In the genomic region with DNA sequence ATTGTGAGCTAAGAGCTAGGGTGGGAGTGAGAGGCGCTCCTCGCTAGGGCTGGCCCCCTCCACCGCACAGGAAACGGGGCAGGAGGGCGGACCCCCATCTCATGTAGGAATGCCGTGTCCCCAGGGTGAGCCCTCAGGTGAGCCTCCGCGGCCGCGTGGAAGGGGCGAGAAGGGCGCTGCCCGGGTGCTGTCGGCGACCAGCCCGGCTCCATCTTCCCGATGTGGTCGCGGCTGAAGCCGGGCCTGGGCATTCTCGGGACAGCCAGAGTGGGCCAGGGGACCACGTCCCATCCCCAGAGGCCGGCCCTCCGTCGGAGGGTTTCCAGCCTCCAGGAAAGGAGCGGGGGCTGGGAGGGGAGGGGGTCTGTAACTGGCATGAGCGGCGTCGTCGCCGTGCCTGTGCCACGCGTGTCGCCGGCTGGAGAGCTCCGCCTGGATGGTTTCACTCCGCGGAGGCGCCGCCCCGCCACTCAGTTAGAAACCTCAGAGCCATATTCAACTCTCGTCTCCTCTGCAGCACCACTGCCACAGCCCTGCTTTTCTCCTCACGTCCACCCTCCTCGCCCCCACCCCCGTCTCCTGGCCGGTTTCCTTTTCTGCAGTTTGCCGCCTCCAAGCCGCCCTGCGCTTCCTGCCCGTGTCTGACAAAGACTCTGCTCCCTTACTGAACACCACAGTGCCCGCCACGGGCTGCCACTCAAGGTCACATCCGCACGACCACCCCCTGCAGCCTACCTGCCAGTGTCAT, we compare ENCODE assay signal across 9 cellular contexts. TPM values are rescaled to one million over a fixed set of nuclear protein-coding genes. Genes with fewer than 3 reads are reported as not detected.
A peak's percentile ranks its signal among the peaks of the same experiment; 100 is the strongest.
DNase-seq lines count a peak whose midpoint lies in the region; ATAC-seq and TF ChIP-seq lines count a peak whose summit lies in the region.
"Had no signal": no experiment of that assay in that cellular context is flagged by ENCODE, and none has a peak within 500 bp of the region (broad histone marks: within the 10 kb centered on the region; RNA-seq: fewer than 3 reads in every experiment).

A gene with protein sequence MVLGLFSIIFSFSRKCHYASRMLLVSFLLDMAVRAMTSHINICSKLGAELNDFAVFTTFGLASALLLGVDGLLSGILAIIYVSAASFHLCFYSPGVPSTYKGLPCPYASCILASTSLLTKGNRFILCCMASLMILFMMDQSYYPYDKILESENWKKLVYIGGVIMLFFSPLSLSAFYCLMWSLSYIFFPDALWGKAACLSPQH (plus strand): TSS at position 46 of the 748 bp plus-strand sequence. CDS start 4,903 bp downstream, outside the sequence.

- no peaks in the 10 kb centered on the region for H3K9me3 ChIP-seq in SK-N-SH

- peaks cover 13 to 18% of the 10 kb centered on the region in 2 experiments for H3K36me3 ChIP-seq in SK-N-SH (replicated peaks in 1 of 2; ENCODE audit: control insufficient read depth in 1 of 2, insufficient read depth in 2 of 2, low read length in 1 of 2)
- no peaks in the 10 kb centered on the region for H3K36me3 ChIP-seq in mesendoderm (ENCODE audit: control insufficient read depth, insufficient read depth, low read length)

- H3K79me2 ChIP-seq in SK-N-SH (ENCODE audit: insufficient read depth) (no peaks in the 10 kb centered on the region; the same call in 1 of the 2 replicates), mesendoderm (ENCODE audit: control insufficient read depth, insufficient read depth, low read length) (no peaks in the 10 kb centered on the region)

- no peaks in the 10 kb centered on the region for H3K9me2 ChIP-seq in SK-N-SH

- no peak for TF ChIP-seq EP300 in SK-N-SH (IDR thresholded peaks at IDR 0.05; ENCODE audit: borderline replicate concordance in 1 of 2, low read depth in 1 of 2, low read length in 1 of 2)

- H3K9ac ChIP-seq in SK-N-SH (no peak within 1 kb of the TSS), mesendoderm (ENCODE audit: low read length) (no peak within 1 kb of the TSS)

- H3K56ac ChIP-seq in mesendoderm (ENCODE audit: low read length): peak within 1 kb of the TSS; percentile 56

- no peak within 1 kb of the TSS for H3K27ac ChIP-seq in SK-N-SH (ENCODE audit: low read depth in 2 of 2, low read length in 1 of 2)
- no peak within 1 kb of the TSS for H3K27ac ChIP-seq in mesendoderm (ENCODE audit: low read depth, low read length)
- H3K27ac ChIP-seq: C4-2B had no signal

- CTCF ChIA-PET in SK-N-SH (lab: Yijun Ruan, JAX): interaction anchor here (4.4 kb wide), 1 partner anchor 289 kb away, joined by 33 read pairs; no protein-coding TSS in a partner anchor

- H3F3A ChIP-seq in SK-N-SH (replicated peaks; ENCODE audit: insufficient read depth): no peaks in the 10 kb centered on the region

- no peak within 1 kb of the TSS for H2AFZ ChIP-seq in SK-N-SH (ENCODE audit: low read depth)

- H3K4me2 ChIP-seq in SK-N-SH (no peak within 1 kb of the TSS), mesendoderm (ENCODE audit: low read length) (no peak within 1 kb of the TSS)

- H2BK5ac ChIP-seq in mesendoderm (ENCODE audit: low read length): no peak within 1 kb of the TSS

- H3K4ac ChIP-seq in mesendoderm (ENCODE audit: low read depth, low read length): no peak within 1 kb of the TSS

- DNase-seq in SK-N-SH: peak; percentile 27
- DNase-seq in cardiac fibroblast (ENCODE audit: low read depth in 2 of 2): peak; percentile 2 to 19
- DNase-seq in mesendoderm: no peak
- peak; percentile 44 for DNase-seq in stimulated activated naive CD8-positive, alpha-beta T cell treated with anti-CD3 and anti-CD28 coated beads, Interleukin-15, Interleukin-2, amounts not matched to agents 100 U/mL and 50 U/mL, for 24 hours
- no peak for DNase-seq in NCI-H526 treated with DMSO at 0.1 percent for 48 hours (lab: John Stamatoyannopoulos, UW)
- DNase-seq in NCI-H1105 (lab: John Stamatoyannopoulos, UW): no peak

- H4K20me1 ChIP-seq in SK-N-SH (ENCODE audit: insufficient read depth): no peaks in the 10 kb centered on the region

- WGBS in SK-N-SH (ENCODE audit: low lambda C conversion rate): 94% methylated on average over 31 of the region's 54 CpGs
- WGBS in mesendoderm (ENCODE audit: extremely low coverage, insufficient coverage, low lambda C conversion rate): no CpG with 5 or more reads among the region's 54 CpGs

- ATAC-seq in SK-N-SH treated with all-trans-retinoic acid at 6 μM for 48 hours: no peak
- ATAC-seq in stimulated activated naive CD8-positive, alpha-beta T cell treated with anti-CD3 and anti-CD28 coated beads, Interleukin-15, Interleukin-2, amounts not matched to agents 100 U/mL and 50 U/mL, for 24 hours: peak; percentile 38
- no peak for ATAC-seq in HG02885 (IDR thresholded peaks at IDR 0.05; ENCODE audit: poor library complexity, unreplicated experiment)

- H2BK120ac ChIP-seq in mesendoderm (ENCODE audit: low read depth, low read length): no peak within 1 kb of the TSS

- POLR2A ChIA-PET in SK-N-SH (lab: Yijun Ruan, JAX): interaction anchor here (2.4 kb wide), 1 partner anchor 18 kb away, joined by 7 read pairs; the partner anchor contains the start of genes C1orf50 and P3H1

- H3K79me1 ChIP-seq in mesendoderm (ENCODE audit: low read length): no peaks in the 10 kb centered on the region

- TF ChIP-seq CTCF in SK-N-SH (IDR thresholded peaks at IDR 0.05) (no peak), cardiac fibroblast (IDR thresholded peaks at IDR 0.05; ENCODE audit: low read depth, low read length) (no peak)

- no peak within 1 kb of the TSS for H2BK15ac ChIP-seq in mesendoderm (replicated peaks; ENCODE audit: low read depth)

- TF ChIP-seq RAD21 in SK-N-SH (IDR thresholded peaks at IDR 0.05; ENCODE audit: low read length): no peak

- no peaks in the 10 kb centered on the region for H3K27me3 ChIP-seq in SK-N-SH (ENCODE audit: insufficient read depth)
- no peaks in the 10 kb centered on the region for H3K27me3 ChIP-seq in mesendoderm (ENCODE audit: insufficient read depth, low read length, poor library complexity)

- no peak within 1 kb of the TSS for H3K23ac ChIP-seq in mesendoderm (ENCODE audit: low read length)

- no peak within 1 kb of the TSS for H3K18ac ChIP-seq in mesendoderm (ENCODE audit: low read length)

- H3K4me1 ChIP-seq in SK-N-SH (ENCODE audit: control insufficient read depth in 1 of 2, insufficient read depth in 2 of 2, low read depth in 1 of 2, low read length in 1 of 2) (peaks cover 0 to 6% of the 10 kb centered on the region in 2 experiments; a peak in 1 of 4 replicates), mesendoderm (ENCODE audit: control insufficient read depth, low read depth, low read length) (no peaks in the 10 kb centered on the region)

- H3K4me3 ChIP-seq in SK-N-SH (ENCODE audit: low read depth in 2 of 2, low read length in 1 of 2): no peak within 1 kb of the TSS
- peak within 1 kb of the TSS; percentile 41 to 45 for H3K4me3 ChIP-seq in cardiac fibroblast (replicated peaks in 1 of 2; ENCODE audit: low read depth in 2 of 2, low read length in 2 of 2)
- no peak within 1 kb of the TSS for H3K4me3 ChIP-seq in mesendoderm (ENCODE audit: low read length)

- no peak within 1 kb of the TSS for H4K8ac ChIP-seq in mesendoderm (ENCODE audit: low read depth, low read length)

- H2AK5ac ChIP-seq in mesendoderm (ENCODE audit: low read length): no peak within 1 kb of the TSS

- H4K5ac ChIP-seq in mesendoderm (ENCODE audit: low read length): no peak within 1 kb of the TSS

TF ChIP-seq in SK-N-SH, 30 proteins besides CTCF, POLR2A, EP300 and RAD21 (continues in another document):
- no peak for TF ChIP-seq ELF1 (IDR thresholded peaks at IDR 0.05)

TF ChIP-seq in SK-N-SH treated with all-trans-retinoic acid at 6 μM for 48 hours, 23 proteins besides CTCF, POLR2A, EP300 and RAD21 (continues in another document):
- TF ChIP-seq ZFP30 (CRISPR knock-in tag; IDR thresholded peaks at IDR 0.05): no peak
- TF ChIP-seq ZFP3 (CRISPR knock-in tag; IDR thresholded peaks at IDR 0.05): no peak
- TF ChIP-seq ESRRG (CRISPR knock-in tag; IDR thresholded peaks at IDR 0.05): no peak
- TF ChIP-seq ZNF565 (CRISPR knock-in tag; conservative IDR thresholded peaks at IDR 0.05; ENCODE audit: low read depth): no peak
- TF ChIP-seq, protein P1, sequence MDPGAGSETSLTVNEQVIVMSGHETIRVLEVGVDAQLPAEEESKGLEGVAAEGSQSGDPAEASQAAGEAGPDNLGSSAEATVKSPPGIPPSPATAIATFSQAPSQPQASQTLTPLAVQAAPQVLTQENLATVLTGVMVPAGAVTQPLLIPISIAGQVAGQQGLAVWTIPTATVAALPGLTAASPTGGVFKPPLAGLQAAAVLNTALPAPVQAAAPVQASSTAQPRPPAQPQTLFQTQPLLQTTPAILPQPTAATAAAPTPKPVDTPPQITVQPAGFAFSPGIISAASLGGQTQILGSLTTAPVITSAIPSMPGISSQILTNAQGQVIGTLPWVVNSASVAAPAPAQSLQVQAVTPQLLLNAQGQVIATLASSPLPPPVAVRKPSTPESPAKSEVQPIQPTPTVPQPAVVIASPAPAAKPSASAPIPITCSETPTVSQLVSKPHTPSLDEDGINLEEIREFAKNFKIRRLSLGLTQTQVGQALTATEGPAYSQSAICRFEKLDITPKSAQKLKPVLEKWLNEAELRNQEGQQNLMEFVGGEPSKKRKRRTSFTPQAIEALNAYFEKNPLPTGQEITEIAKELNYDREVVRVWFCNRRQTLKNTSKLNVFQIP (CRISPR knock-in tag; IDR thresholded peaks at IDR 0.05; ENCODE audit: borderline replicate concordance, low read depth): no peak
- TF ChIP-seq TCF4 (CRISPR knock-in tag; IDR thresholded peaks at IDR 0.05; ENCODE audit: borderline replicate concordance): no peak
- TF ChIP-seq BACH2 (CRISPR knock-in tag; IDR thresholded peaks at IDR 0.05; ENCODE audit: borderline replicate concordance): no peak

RNA-seq across cellular contexts. Expression of the gene that starts here (rescaled TPM):
- 0.05 and 0.08 TPM in 2 replicates for polyA plus RNA-seq in SK-N-SH (2012; rRNA removed)
- polyA plus RNA-seq in SK-N-SH (2012; cell fraction: cytosol; rRNA removed): 0.04 and 0.07 TPM in 2 replicates
- 0.21 and 0.25 TPM in 2 replicates for polyA plus RNA-seq in SK-N-SH (2012; cell fraction: nucleus; rRNA removed)
- 0.06 TPM for polyA plus RNA-seq in mesendoderm (2013, experiment 1 of 2)
- polyA plus RNA-seq in mesendoderm (2013, experiment 2 of 2): 0.07 TPM

Comparison
In these comparisons a context has a peak if more than half of its experiments do, and no peak if none do; other contexts are left out.
1. Peak in DNase-seq in SK-N-SH; RNA of the gene not detected or under 1 TPM.
2. DNase-seq: peak in cardiac fibroblast (2 of 2) and stimulated activated naive CD8-positive, alpha-beta T cell treated with anti-CD3 and anti-CD28 coated beads, Interleukin-15, Interleukin-2, amounts not matched to agents 100 U/mL and 50 U/mL, for 24 hours (single experiment); none in mesendoderm (single experiment), NCI-H526 treated with DMSO at 0.1 percent for 48 hours (single experiment) and NCI-H1105 (single experiment).
3. H3K4me3 ChIP-seq: peak in cardiac fibroblast (2 of 2); none in SK-N-SH (0 of 2) and mesendoderm (single experiment).